In genomic region chr2:30266051-30266621, GRCh38 we compare ENCODE assay signal across 8 cellular contexts. TPM values are rescaled to one million over a fixed set of nuclear protein-coding genes. Genes with fewer than 3 reads are reported as not detected.
DNase-seq lines count a peak whose midpoint lies in the region; ATAC-seq and TF ChIP-seq lines count a peak whose summit lies in the region.

No MANE protein-coding gene starts in this region.

- in situ Hi-C loops in G401 (cut with HindIII; ENCODE audit: low sequenced_read_pairs), result no loop called here

- H3K4me1 ChIP-seq in upper lobe of left lung, result peaks cover 23 to 38% (median 27%) of the 10 kb centered on the region in 4 donors
- H3K4me1 ChIP-seq in PC-3 (ENCODE audit: insufficient read depth, low read length), result no peaks in the 10 kb centered on the region

- no TSS peak for BruUV-seq in PC-3 (replicated peaks; lab: Mats Ljungman, UMichigan)

- H3K79me2 ChIP-seq in PC-3 (ENCODE audit: low read length), result no peaks in the 10 kb centered on the region

- ATAC-seq in upper lobe of left lung (ENCODE audit: low FRiP score in 2 of 2), result peak; percentile 61 to 65
- no peak for ATAC-seq in PC-3

- no peak for TF ChIP-seq EP300 in upper lobe of left lung (IDR thresholded peaks at IDR 0.05)

- no peak overlapping the region for H3K4me2 ChIP-seq in PC-3 (ENCODE audit: low read length)

- DNase-seq in AG10803 (ENCODE audit: low read depth) (no peak), Kasumi-1 (lab: John Stamatoyannopoulos, UW) (peak; percentile 66 to 77), immature natural killer cell (peak; percentile 64 to 74 (median 64)), upper lobe of left lung (peak in 1 of 2 donors; percentile 40), G401 (ENCODE audit: low spot score) (no peak), PC-3 (no peak), NCI-H82 (lab: John Stamatoyannopoulos, UW) (no peak)
- peak; percentile 66 to 69 for DNase-seq in activated T-cell treated with anti-CD3 and anti-CD28 coated beads, Interleukin-2, amount 50 U/mL, for 48 hours

- H3K36me3 ChIP-seq in upper lobe of left lung (no peaks in the 10 kb centered on the region), PC-3 (ENCODE audit: low read depth, low read length) (no peaks in the 10 kb centered on the region)

- H3F3A ChIP-seq in PC-3 (ENCODE audit: low read length, unreplicated experiment), result no peaks in the 10 kb centered on the region

- no peaks in the 10 kb centered on the region for H3K27me3 Mint-ChIP-seq in immature natural killer cell (ENCODE audit: low read depth in 3 of 3)

- H4K20me1 ChIP-seq in PC-3 (ENCODE audit: low read length), result no peaks in the 10 kb centered on the region

- peak overlapping the region; percentile 4; the same call in 1 of the 2 replicates for H3K4me3 ChIP-seq in AG10803 (ENCODE audit: low read length)
- no peak overlapping the region for H3K4me3 ChIP-seq in upper lobe of left lung
- no peak overlapping the region for H3K4me3 ChIP-seq in PC-3 (ENCODE audit: low read length)

- H3K9me3 ChIP-seq in upper lobe of left lung, result no peaks in the 10 kb centered on the region
- no peaks in the 10 kb centered on the region for H3K9me3 ChIP-seq in PC-3 (ENCODE audit: low read length)

- no peak overlapping the region for H2AFZ ChIP-seq in PC-3 (ENCODE audit: low read length)

- TF ChIP-seq CTCF in AG10803 (conservative IDR thresholded peaks at IDR 0.05; ENCODE audit: low read length) (no peak), upper lobe of left lung (IDR thresholded peaks at IDR 0.05) (no peak), PC-3 (conservative IDR thresholded peaks at IDR 0.05; ENCODE audit: low read depth, low read length) (no peak)

- CTCF ChIA-PET in PC-3 (lab: Charles Lee), result no interaction called here

- POLR2A ChIA-PET in PC-3 (lab: Charles Lee; ENCODE audit: unreplicated experiment), result no interaction called here

- H3K27ac ChIP-seq in upper lobe of left lung (peak overlapping the region; percentile 39 to 75 (median 74)), PC-3 (ENCODE audit: low read length) (no peak overlapping the region)

- H3K27me3 ChIP-seq in upper lobe of left lung (no peaks in the 10 kb centered on the region), PC-3 (ENCODE audit: low read length) (0 out of 2 replicates have a peak, but pooled peaks cover 4% of the 10 kb centered on the region)

- 46 to 47% methylated on average over 7 of the region's 7 CpGs for WGBS in upper lobe of left lung, 2 donors

- H3K9me2 ChIP-seq in PC-3 (replicated peaks; ENCODE audit: low read length), result no peaks in the 10 kb centered on the region

- no peak for TF ChIP-seq POLR2A in upper lobe of left lung (IDR thresholded peaks at IDR 0.05)

- H3K9me3 Mint-ChIP-seq in immature natural killer cell, result no peaks in the 10 kb centered on the region

- H3K9ac ChIP-seq in PC-3 (ENCODE audit: low read length), result no peak overlapping the region

- H3K4me1 Mint-ChIP-seq in immature natural killer cell, result peaks cover 61 to 74% of the 10 kb centered on the region in 2 donors

- H3K27ac Mint-ChIP-seq in immature natural killer cell, result peak overlapping the region; percentile 93 to 97 (median 96)

- H3K4me3 Mint-ChIP-seq in immature natural killer cell, result peak overlapping the region; percentile 73 to 90 (median 88)

- H3K36me3 Mint-ChIP-seq in immature natural killer cell, result peaks cover 0 to 10% (median 7%) of the 10 kb centered on the region in 3 donors

- intact Hi-C loops in PC-3 (cut with micrococcal nuclease), result no loop called here

RNA-seq across cellular contexts. Expression of gene LBH, which starts 34.8 kb away (rescaled TPM):
- 100 to 1,000 TPM; 101 to 137 (median 129) TPM for polyA plus RNA-seq in immature natural killer cell
- 100 to 1,000 TPM in 4 of 6 donors, 10 to 100 TPM in 2; 45.6 to 270 (median 154) TPM for total RNA-seq in upper lobe of left lung
- not detected in 2 replicates for total RNA-seq in G401 (2014; rRNA removed; shearing (Covaris generic))
- total RNA-seq in PC-3 (2014; rRNA removed), result 0.40 and 5.8 TPM in 2 replicates

Comparison
In these comparisons a context has a peak if more than half of its experiments do, and no peak if none do; other contexts are left out.
1. DNase-seq: peak in Kasumi-1 (2 of 2), activated T-cell treated with anti-CD3 and anti-CD28 coated beads, Interleukin-2, amount 50 U/mL, for 48 hours (2 of 2) and immature natural killer cell (3 of 3); none in AG10803 (single experiment), G401 (single experiment), PC-3 (single experiment) and NCI-H82 (single experiment).